1 cellular context compared by ENCODE assay signal in the genomic region with DNA sequence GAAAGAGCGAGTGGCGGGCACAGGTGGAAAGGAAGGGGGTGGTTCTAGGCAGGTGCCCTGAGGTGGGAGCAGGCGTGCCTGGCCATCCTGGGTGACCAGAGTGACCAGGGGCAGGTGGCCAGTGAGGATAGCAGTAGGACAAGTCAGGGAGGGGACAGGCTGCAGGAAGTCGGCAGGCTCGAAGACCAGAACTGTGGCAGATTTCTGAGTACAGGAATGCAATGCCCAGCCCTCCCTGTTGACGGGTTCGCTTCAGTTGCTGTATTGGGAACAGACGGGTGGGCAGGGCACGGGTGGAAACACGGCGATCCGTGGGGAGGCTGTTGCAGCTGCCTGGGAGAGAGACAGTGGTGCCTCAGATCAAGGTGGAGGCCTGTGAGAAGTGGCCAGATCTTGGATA.
TF ChIP-seq lines count a peak whose summit lies in the region.

No MANE protein-coding gene starts in this region.

TF ChIP-seq in H1, 55 proteins besides CTCF, POLR2A, EP300 and RAD21:
- no peak for TF ChIP-seq TAF7 (optimal IDR thresholded peaks at IDR 0.05; ENCODE audit: borderline replicate concordance, low read depth, low read length)
- TF ChIP-seq JUN (IDR thresholded peaks at IDR 0.05; ENCODE audit: low read depth, low read length), result no peak
- no peak for TF ChIP-seq NRF1 (IDR thresholded peaks at IDR 0.05; ENCODE audit: low read depth, low read length)
- no peak for TF ChIP-seq CBX5 (IDR thresholded peaks at IDR 0.05; ENCODE audit: low read depth, low read length)
- TF ChIP-seq SP2 (IDR thresholded peaks at IDR 0.05; ENCODE audit: low read length), result no peak
- TF ChIP-seq, protein P1, sequence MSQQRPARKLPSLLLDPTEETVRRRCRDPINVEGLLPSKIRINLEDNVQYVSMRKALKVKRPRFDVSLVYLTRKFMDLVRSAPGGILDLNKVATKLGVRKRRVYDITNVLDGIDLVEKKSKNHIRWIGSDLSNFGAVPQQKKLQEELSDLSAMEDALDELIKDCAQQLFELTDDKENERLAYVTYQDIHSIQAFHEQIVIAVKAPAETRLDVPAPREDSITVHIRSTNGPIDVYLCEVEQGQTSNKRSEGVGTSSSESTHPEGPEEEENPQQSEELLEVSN (IDR thresholded peaks at IDR 0.05), result no peak
- no peak for TF ChIP-seq EZH2 (IDR thresholded peaks at IDR 0.05; ENCODE audit: low read depth, low read length, severe bottlenecking)
- TF ChIP-seq JUND (IDR thresholded peaks at IDR 0.05; ENCODE audit: low read length), result no peak
- TF ChIP-seq CBX8 (IDR thresholded peaks at IDR 0.05; ENCODE audit: borderline replicate concordance, low read depth, low read length), result no peak
- TF ChIP-seq FOSL1 (IDR thresholded peaks at IDR 0.05; ENCODE audit: insufficient read depth, low read depth, low read length), result no peak
- no peak for TF ChIP-seq SP4 (IDR thresholded peaks at IDR 0.05; ENCODE audit: low read length)
- TF ChIP-seq SIRT6 (IDR thresholded peaks at IDR 0.05; ENCODE audit: low read length), result no peak
- TF ChIP-seq, protein P2, sequence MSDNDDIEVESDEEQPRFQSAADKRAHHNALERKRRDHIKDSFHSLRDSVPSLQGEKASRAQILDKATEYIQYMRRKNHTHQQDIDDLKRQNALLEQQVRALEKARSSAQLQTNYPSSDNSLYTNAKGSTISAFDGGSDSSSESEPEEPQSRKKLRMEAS (IDR thresholded peaks at IDR 0.05), result no peak
- no peak for TF ChIP-seq BRCA1 (IDR thresholded peaks at IDR 0.05; ENCODE audit: low read depth, low read length)
- no peak for TF ChIP-seq BCL11A (IDR thresholded peaks at IDR 0.05; ENCODE audit: low read depth in 2 of 2, low read length in 2 of 2)
